9 cellular contexts compared by ENCODE assay signal in the genomic region with DNA sequence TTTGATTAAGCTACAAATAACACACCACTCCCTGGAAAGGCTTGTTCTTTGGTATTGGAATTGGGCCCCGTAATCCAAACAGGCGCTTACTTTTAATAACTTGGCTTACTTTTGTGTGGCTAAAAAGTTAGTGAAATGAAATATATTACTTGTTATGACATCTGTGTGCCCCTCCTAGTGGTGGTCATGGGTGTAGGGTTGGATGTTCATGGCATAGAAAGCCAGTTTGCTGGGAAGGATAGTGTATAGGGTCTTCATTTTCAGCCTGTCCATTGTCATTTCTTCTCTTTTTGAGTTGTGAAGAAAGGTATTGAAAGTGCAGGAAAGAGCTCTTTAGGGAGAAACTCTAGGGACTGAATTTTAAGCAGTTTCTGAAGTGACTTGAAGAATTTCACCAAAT. TPM values are rescaled to one million over a fixed set of nuclear protein-coding genes. Genes with fewer than 3 reads are reported as not detected.
DNase-seq lines count a peak whose midpoint lies in the region; ATAC-seq and TF ChIP-seq lines count a peak whose summit lies in the region.
"Had no signal": no experiment of that assay in that cellular context is flagged by ENCODE, and none has a peak within 500 bp of the region (broad histone marks: within the 10 kb centered on the region; RNA-seq: fewer than 3 reads in every experiment).

No MANE protein-coding gene starts in this region.

- DNase-seq in GM06990 (ENCODE audit: extremely low read depth, insufficient read length) = no peak
- peak; percentile 17 for DNase-seq in brain microvascular endothelial cell
- DNase-seq in SIG-M5 (lab: John Stamatoyannopoulos, UW) = no peak
- no peak for DNase-seq in RPMI8226
- DNase-seq: caudate nucleus had no signal

- H3K27ac ChIP-seq in brain microvascular endothelial cell (no peak overlapping the region), neural cell (ENCODE audit: low read length) (no peak overlapping the region)

- H2AFZ ChIP-seq in neural cell (ENCODE audit: low read depth, low read length) = no peak overlapping the region

- no peaks in the 10 kb centered on the region for H3K9me2 ChIP-seq in neural cell (ENCODE audit: insufficient read depth, low read length)

- TF ChIP-seq EP300 in Ishikawa (IDR thresholded peaks at IDR 0.05; ENCODE audit: borderline replicate concordance) (no peak), neural cell (conservative IDR thresholded peaks at IDR 0.05; ENCODE audit: poor library complexity, severe bottlenecking) (no peak)

- TF ChIP-seq RAD21 in Ishikawa (IDR thresholded peaks at IDR 0.05; ENCODE audit: low read depth) (0 out of 2 replicates have a peak, but pooled peaks have one; percentile 11), neural cell (conservative IDR thresholded peaks at IDR 0.05) (no peak)

- no peak overlapping the region for H3K9ac ChIP-seq in neural cell (ENCODE audit: low read length)

- H3K4me3 ChIP-seq in GM06990 (replicated peaks; ENCODE audit: low read depth, low read length) (no peak overlapping the region), brain microvascular endothelial cell (ENCODE audit: low read depth, low read length) (no peak overlapping the region), neural cell (ENCODE audit: low read length) (no peak overlapping the region)

- in situ Hi-C loops in brain microvascular endothelial cell (cut with HindIII; ENCODE audit: low pct_ligation_motif_present, low sequenced_read_pairs) = no loop called here

- H3K4me2 ChIP-seq in neural cell (ENCODE audit: low read length) = no peak overlapping the region

- peaks cover 49% of the 10 kb centered on the region for H3K79me2 ChIP-seq in neural cell (replicated peaks; ENCODE audit: insufficient read depth, low read length)

- no peaks in the 10 kb centered on the region for H3F3A ChIP-seq in neural cell (ENCODE audit: insufficient read depth, low read length, poor library complexity, severe bottlenecking)

- ATAC-seq in HG03565 (IDR thresholded peaks at IDR 0.05; ENCODE audit: unreplicated experiment) = no peak
- ATAC-seq: sciatic nerve had no signal

- H3K9me3 ChIP-seq in neural cell (ENCODE audit: low read length) = no peaks in the 10 kb centered on the region

- H3K27me3 ChIP-seq in GM06990 (replicated peaks; ENCODE audit: control insufficient read depth, insufficient read depth, low read length) (no peaks in the 10 kb centered on the region), brain microvascular endothelial cell (replicated peaks) (no peaks in the 10 kb centered on the region), neural cell (ENCODE audit: insufficient read depth, low read depth, low read length) (no peaks in the 10 kb centered on the region)

- H4K20me1 ChIP-seq in neural cell (ENCODE audit: insufficient read depth) = no peaks in the 10 kb centered on the region

- no peaks in the 10 kb centered on the region for H3K36me3 ChIP-seq in GM06990 (ENCODE audit: control insufficient read depth, insufficient read depth, low read length)
- no peaks in the 10 kb centered on the region for H3K36me3 ChIP-seq in brain microvascular endothelial cell (replicated peaks)
- no peaks in the 10 kb centered on the region for H3K36me3 ChIP-seq in neural cell (ENCODE audit: insufficient read depth, low read length)

- TF ChIP-seq CTCF in GM06990 (IDR thresholded peaks at IDR 0.05; ENCODE audit: insufficient read depth, low read length, poor library complexity, severe bottlenecking) (peak; percentile 45), brain microvascular endothelial cell (IDR thresholded peaks at IDR 0.05; ENCODE audit: low read depth, low read length, missing control alignments) (peak; percentile 74), neural cell (IDR thresholded peaks at IDR 0.05; ENCODE audit: poor library complexity, severe bottlenecking) (peak; percentile 17)

TF ChIP-seq in Ishikawa, 13 proteins besides CTCF, POLR2A, EP300 and RAD21:
- TF ChIP-seq NFIC (IDR thresholded peaks at IDR 0.05) (no peak), TCF12 (IDR thresholded peaks at IDR 0.05; ENCODE audit: low read depth) (no peak), CREB1 (IDR thresholded peaks at IDR 0.05; ENCODE audit: low read depth) (no peak), FOXM1 (IDR thresholded peaks at IDR 0.05; ENCODE audit: borderline replicate concordance, low read depth) (no peak), REST (IDR thresholded peaks at IDR 0.05; ENCODE audit: low read depth) (no peak)
TF ChIP-seq in Ishikawa: peak in this region for 0.

TF ChIP-seq in neural cell, 6 proteins besides CTCF, POLR2A, EP300 and RAD21:
- TF ChIP-seq SMC3 (conservative IDR thresholded peaks at IDR 0.05; ENCODE audit: poor library complexity) = no peak
- no peak for TF ChIP-seq TAF1 (IDR thresholded peaks at IDR 0.05; ENCODE audit: low read depth)
- no peak for TF ChIP-seq POLR2AphosphoS5 (IDR thresholded peaks at IDR 0.05)
- TF ChIP-seq EZH2 (IDR thresholded peaks at IDR 0.05; ENCODE audit: borderline replicate concordance, insufficient read depth, low read length, poor library complexity, severe bottlenecking) = no peak
- TF ChIP-seq REST (IDR thresholded peaks at IDR 0.05; ENCODE audit: borderline replicate concordance) = no peak
- no peak for TF ChIP-seq MXI1 (conservative IDR thresholded peaks at IDR 0.05; ENCODE audit: poor library complexity, severe bottlenecking)
TF ChIP-seq in neural cell: peak in this region for 0.

RNA-seq across cellular contexts. Expression of gene CDC14A, which starts 5.9 kb away (rescaled TPM):
- polyA plus RNA-seq in neural cell = 2.7 and 2.9 TPM in 2 replicates
- polyA minus RNA-seq in neural cell = 9.7 and 10.5 TPM in 2 replicates

Comparison
In these comparisons a context has a peak if more than half of its experiments do, and no peak if none do; other contexts are left out.
1. CTCF ChIP-seq: peak in every context shown above with its lines; median percentile 74 in brain microvascular endothelial cell; 45 in GM06990; 17 in neural cell.